14 cellular contexts compared by ENCODE assay signal in the genomic region with DNA sequence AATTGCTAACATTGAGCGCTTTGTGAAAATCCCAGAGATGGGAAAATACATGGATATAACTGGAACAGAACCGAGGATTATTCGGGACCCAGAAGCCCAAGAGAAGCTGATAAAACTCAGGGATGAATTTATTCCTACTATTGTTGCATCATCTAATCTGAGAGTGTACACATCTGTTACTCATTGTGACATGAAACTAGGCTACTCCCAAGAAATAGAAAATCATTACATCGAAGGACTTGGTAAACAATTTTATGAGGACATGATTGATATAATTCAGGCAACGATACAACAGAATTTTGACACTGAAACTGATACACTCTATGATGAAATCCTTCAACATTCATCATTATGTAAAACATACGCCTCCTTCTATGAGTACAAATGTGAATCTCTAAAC.
"Had no signal": no experiment of that assay in that cellular context is flagged by ENCODE, and none has a peak within 500 bp of the region (broad histone marks: within the 10 kb centered on the region; RNA-seq: fewer than 3 reads in every experiment).

No MANE protein-coding gene starts in this region.

- DNase-seq: activated CD4-positive, alpha-beta T cell treated with anti-CD3 and anti-CD28 coated beads, Interleukin-2, amount 10 ng/mL, durations not matched to agents 7 days and 5 days; activated CD4-positive, CD25-positive, alpha-beta regulatory T cell; activated CD8-positive, alpha-beta memory T cell treated with anti-CD3 and anti-CD28 coated beads for 24 hours; activated naive CD4-positive, alpha-beta T cell treated with anti-CD3 and anti-CD28 coated beads for 36 hours; central memory CD4-positive, alpha-beta T cell; effector CD8-positive, alpha-beta T cell; kidney; retina had no signal

- H3K36me3 ChIP-seq: tibial nerve had no signal

- H3K27ac Mint-ChIP-seq: activated CD4-positive, alpha-beta T cell treated with anti-CD3 and anti-CD28 coated beads, Interleukin-2, amount 10 ng/mL, durations not matched to agents 7 days and 5 days; activated naive CD4-positive, alpha-beta T cell treated with anti-CD3 and anti-CD28 coated beads for 36 hours; activated T-helper 17 cell treated with anti-CD3 and anti-CD28 coated beads, Interleukin-2, amount 50 U/mL, for 72 hours; mesothelial cell of epicardium; T-helper 1 cell treated with Interleukin-12 subunit alpha and Interleukin-12 subunit beta and Interleukin-4 antibody, amounts not matched to agents 30 μg/mL and 1 μg/mL, for 36 hours had no signal

- H3K4me3 ChIP-seq: coronary artery, skin epidermis, tibial nerve had no signal

- H3K4me3 Mint-ChIP-seq: activated CD4-positive, alpha-beta T cell treated with anti-CD3 and anti-CD28 coated beads, Interleukin-2, amount 10 ng/mL, durations not matched to agents 7 days and 5 days; activated naive CD4-positive, alpha-beta T cell treated with anti-CD3 and anti-CD28 coated beads for 36 hours; activated T-helper 17 cell treated with anti-CD3 and anti-CD28 coated beads, Interleukin-2, amount 50 U/mL, for 72 hours; mesothelial cell of epicardium; T-helper 1 cell treated with Interleukin-12 subunit alpha and Interleukin-12 subunit beta and Interleukin-4 antibody, amounts not matched to agents 30 μg/mL and 1 μg/mL, for 36 hours had no signal

- H3K27ac ChIP-seq: coronary artery, tibial nerve had no signal

- H3K9me3 Mint-ChIP-seq: activated CD4-positive, alpha-beta T cell treated with anti-CD3 and anti-CD28 coated beads, Interleukin-2, amount 10 ng/mL, durations not matched to agents 7 days and 5 days; activated naive CD4-positive, alpha-beta T cell treated with anti-CD3 and anti-CD28 coated beads for 36 hours; activated T-helper 17 cell treated with anti-CD3 and anti-CD28 coated beads, Interleukin-2, amount 50 U/mL, for 72 hours; mesothelial cell of epicardium; T-helper 1 cell treated with Interleukin-12 subunit alpha and Interleukin-12 subunit beta and Interleukin-4 antibody, amounts not matched to agents 30 μg/mL and 1 μg/mL, for 36 hours had no signal

- H3K4me1 Mint-ChIP-seq: activated CD4-positive, alpha-beta T cell treated with anti-CD3 and anti-CD28 coated beads, Interleukin-2, amount 10 ng/mL, durations not matched to agents 7 days and 5 days had no signal

- ATAC-seq: activated T-helper 17 cell treated with anti-CD3 and anti-CD28 coated beads, Interleukin-2, amount 50 U/mL, for 72 hours had no signal

- H3K9me3 ChIP-seq: tibial nerve had no signal

- H3K4me1 ChIP-seq: tibial nerve had no signal

- H3K36me3 Mint-ChIP-seq: mesothelial cell of epicardium had no signal

- H3K27me3 ChIP-seq: tibial nerve had no signal
